ENCODE assay signal across 1 cellular context in the genomic region with DNA sequence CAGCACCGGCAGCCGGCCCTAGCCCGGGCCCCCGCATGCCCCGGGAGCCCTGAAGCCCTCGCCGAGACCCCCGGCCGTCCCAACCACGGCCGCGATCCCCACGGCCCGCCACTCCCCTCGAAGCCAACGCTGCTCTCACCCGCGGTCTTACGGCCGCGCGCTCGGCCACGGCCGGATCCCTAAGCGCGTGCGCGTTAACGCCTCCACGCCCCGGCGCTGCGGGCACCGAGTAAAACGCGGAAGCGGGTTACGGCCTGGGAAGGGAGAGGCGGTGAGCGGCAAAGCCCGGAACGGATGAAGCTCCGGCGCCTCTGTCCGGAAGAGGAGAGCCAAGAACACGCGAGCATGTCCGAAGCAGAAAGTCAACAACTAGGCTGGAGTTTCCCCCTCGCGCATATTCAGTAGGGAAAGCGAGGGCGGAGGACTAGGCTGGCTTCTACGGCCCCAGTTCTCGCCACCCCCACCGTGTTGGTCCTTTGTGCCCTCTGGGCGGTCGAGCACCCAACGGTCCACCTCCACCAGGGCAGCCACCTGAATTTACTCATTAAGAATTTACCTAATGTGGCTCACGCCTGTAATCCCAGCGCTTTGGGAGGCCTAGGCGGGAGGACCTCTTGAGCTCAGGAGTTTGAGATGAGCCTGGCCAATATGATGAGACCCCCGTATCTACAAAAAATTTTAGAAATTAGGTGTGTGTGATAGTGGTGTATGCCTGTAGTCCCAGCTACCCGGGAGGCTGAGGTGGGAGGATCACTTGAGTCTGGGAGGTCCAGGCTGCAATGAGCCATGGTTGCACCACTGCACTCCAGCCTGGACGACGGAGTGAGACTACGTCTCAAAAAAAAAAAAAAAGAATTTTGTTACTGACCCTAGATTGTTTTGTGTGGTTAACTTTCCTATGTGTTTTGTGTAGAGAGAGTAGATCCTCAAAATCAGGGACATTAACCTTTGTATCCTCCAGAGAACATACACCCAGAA.
TF ChIP-seq lines count a peak whose summit lies in the region.

Gene KANSL3 (minus strand): TSS at position 169 of the 978 bp plus-strand sequence. CDS start 1,177 bp downstream, outside the sequence.

TF ChIP-seq in K562, 482 proteins besides CTCF, POLR2A, EP300 and RAD21 (continued from another document and continues in another):
- TF ChIP-seq PBX2 (CRISPR knock-in tag; IDR thresholded peaks at IDR 0.05; ENCODE audit: low read depth) (no peak), PBX2 (tag; conservative IDR thresholded peaks at IDR 0.05; ENCODE audit: low read depth) (no peak), ZNF445 (CRISPR knock-in tag; IDR thresholded peaks at IDR 0.05; ENCODE audit: low read depth) (no peak), THRA (IDR thresholded peaks at IDR 0.05) (no peak), SMARCA5 (IDR thresholded peaks at IDR 0.05) (no peak), JUND (IDR thresholded peaks at IDR 0.05; ENCODE audit: borderline replicate concordance, low read depth, low read length) (peak; percentile 82), JUND (tag; IDR thresholded peaks at IDR 0.05; ENCODE audit: borderline replicate concordance, low read depth, low read length) (peak; percentile 27; the same call in 1 of the 3 replicates), FOXJ2 (tag; IDR thresholded peaks at IDR 0.05) (no peak; the same call in 1 of the 2 replicates), BHLHE40 (IDR thresholded peaks at IDR 0.05; ENCODE audit: low read length) (peak; percentile 61), NCOA2 (IDR thresholded peaks at IDR 0.05; ENCODE audit: partially characterized antibody in 2 of 2) (no peak), ZNF165 (CRISPR knock-in tag; IDR thresholded peaks at IDR 0.05; ENCODE audit: borderline replicate concordance) (no peak), ZBED1 (IDR thresholded peaks at IDR 0.05) (no peak), ESRRA (IDR thresholded peaks at IDR 0.05; ENCODE audit: borderline replicate concordance, low read depth) (peak; percentile 56; the same call in 1 of the 2 replicates), NRF1 (conservative IDR thresholded peaks at IDR 0.05 in 1 of 2, IDR thresholded peaks at IDR 0.05 in 1 of 2) (peak; percentile 88 to 91), HDGF (IDR thresholded peaks at IDR 0.05) (no peak), TCFL5 (CRISPR knock-in tag; conservative IDR thresholded peaks at IDR 0.05) (0 out of 2 replicates have a peak, but pooled peaks have one; percentile 17), ZNF146 (CRISPR knock-in tag; IDR thresholded peaks at IDR 0.05; ENCODE audit: unreplicated experiment) (no peak), DNMT1 (IDR thresholded peaks at IDR 0.05) (no peak), SMC3 (conservative IDR thresholded peaks at IDR 0.05; ENCODE audit: insufficient read depth, low read depth, low read length) (no peak), YY1 (IDR thresholded peaks at IDR 0.05; ENCODE audit: borderline replicate concordance in 1 of 3, control insufficient read depth in 1 of 3, extremely low read depth in 1 of 3, insufficient read depth in 3 of 3, insufficient read length in 1 of 3, insufficient replicate concordance in 2 of 3, low read depth in 1 of 3, low read length in 2 of 3) (peak in 2 of 3 experiments; percentile 80 to 87), TAF1 (IDR thresholded peaks at IDR 0.05; ENCODE audit: control insufficient read depth, extremely low read depth, insufficient read depth, low read length, severe bottlenecking) (peak; percentile 82), ZNF134 (CRISPR knock-in tag; conservative IDR thresholded peaks at IDR 0.05) (no peak), HDAC2 (IDR thresholded peaks at IDR 0.05) (peak; percentile 44; the same call in 1 of the 2 replicates), KHSRP (IDR thresholded peaks at IDR 0.05) (no peak), KLF6 (CRISPR knock-in tag; IDR thresholded peaks at IDR 0.05; ENCODE audit: borderline replicate concordance) (peak; percentile 79; the same call in 1 of the 2 replicates), RBM39 (optimal IDR thresholded peaks at IDR 0.05; ENCODE audit: low read depth, low read length) (peak; percentile 92), ZNF507 (tag; conservative IDR thresholded peaks at IDR 0.05) (no peak), POLR2AphosphoS2 (IDR thresholded peaks at IDR 0.05; ENCODE audit: low read length) (no peak), ATF7 (IDR thresholded peaks at IDR 0.05) (peak; percentile 82), SNRNP70 (optimal IDR thresholded peaks at IDR 0.05; ENCODE audit: low read depth, low read length) (no peak), ZNF263 (CRISPR knock-in tag; IDR thresholded peaks at IDR 0.05; ENCODE audit: borderline replicate concordance) (no peak), TCF3 (CRISPR knock-in tag; IDR thresholded peaks at IDR 0.05) (no peak), NFE2L1 (tag; IDR thresholded peaks at IDR 0.05; ENCODE audit: borderline replicate concordance, low read depth) (no peak), ZNF785 (CRISPR knock-in tag; IDR thresholded peaks at IDR 0.05) (no peak), TFAM (CRISPR knock-in tag; conservative IDR thresholded peaks at IDR 0.05) (no peak), FIP1L1 (IDR thresholded peaks at IDR 0.05; ENCODE audit: low read depth, low read length, poor library complexity, severe bottlenecking) (peak; percentile 98), ZNF121 (CRISPR knock-in tag; conservative IDR thresholded peaks at IDR 0.05) (no peak; the same call in 1 of the 2 replicates)
- TF ChIP-seq, protein P1, sequence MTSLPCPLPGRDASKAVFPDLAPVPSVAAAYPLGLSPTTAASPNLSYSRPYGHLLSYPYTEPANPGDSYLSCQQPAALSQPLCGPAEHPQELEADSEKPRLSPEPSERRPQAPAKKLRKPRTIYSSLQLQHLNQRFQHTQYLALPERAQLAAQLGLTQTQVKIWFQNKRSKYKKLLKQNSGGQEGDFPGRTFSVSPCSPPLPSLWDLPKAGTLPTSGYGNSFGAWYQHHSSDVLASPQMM (CRISPR knock-in tag; IDR thresholded peaks at IDR 0.05): no peak
- TF ChIP-seq, protein P2, sequence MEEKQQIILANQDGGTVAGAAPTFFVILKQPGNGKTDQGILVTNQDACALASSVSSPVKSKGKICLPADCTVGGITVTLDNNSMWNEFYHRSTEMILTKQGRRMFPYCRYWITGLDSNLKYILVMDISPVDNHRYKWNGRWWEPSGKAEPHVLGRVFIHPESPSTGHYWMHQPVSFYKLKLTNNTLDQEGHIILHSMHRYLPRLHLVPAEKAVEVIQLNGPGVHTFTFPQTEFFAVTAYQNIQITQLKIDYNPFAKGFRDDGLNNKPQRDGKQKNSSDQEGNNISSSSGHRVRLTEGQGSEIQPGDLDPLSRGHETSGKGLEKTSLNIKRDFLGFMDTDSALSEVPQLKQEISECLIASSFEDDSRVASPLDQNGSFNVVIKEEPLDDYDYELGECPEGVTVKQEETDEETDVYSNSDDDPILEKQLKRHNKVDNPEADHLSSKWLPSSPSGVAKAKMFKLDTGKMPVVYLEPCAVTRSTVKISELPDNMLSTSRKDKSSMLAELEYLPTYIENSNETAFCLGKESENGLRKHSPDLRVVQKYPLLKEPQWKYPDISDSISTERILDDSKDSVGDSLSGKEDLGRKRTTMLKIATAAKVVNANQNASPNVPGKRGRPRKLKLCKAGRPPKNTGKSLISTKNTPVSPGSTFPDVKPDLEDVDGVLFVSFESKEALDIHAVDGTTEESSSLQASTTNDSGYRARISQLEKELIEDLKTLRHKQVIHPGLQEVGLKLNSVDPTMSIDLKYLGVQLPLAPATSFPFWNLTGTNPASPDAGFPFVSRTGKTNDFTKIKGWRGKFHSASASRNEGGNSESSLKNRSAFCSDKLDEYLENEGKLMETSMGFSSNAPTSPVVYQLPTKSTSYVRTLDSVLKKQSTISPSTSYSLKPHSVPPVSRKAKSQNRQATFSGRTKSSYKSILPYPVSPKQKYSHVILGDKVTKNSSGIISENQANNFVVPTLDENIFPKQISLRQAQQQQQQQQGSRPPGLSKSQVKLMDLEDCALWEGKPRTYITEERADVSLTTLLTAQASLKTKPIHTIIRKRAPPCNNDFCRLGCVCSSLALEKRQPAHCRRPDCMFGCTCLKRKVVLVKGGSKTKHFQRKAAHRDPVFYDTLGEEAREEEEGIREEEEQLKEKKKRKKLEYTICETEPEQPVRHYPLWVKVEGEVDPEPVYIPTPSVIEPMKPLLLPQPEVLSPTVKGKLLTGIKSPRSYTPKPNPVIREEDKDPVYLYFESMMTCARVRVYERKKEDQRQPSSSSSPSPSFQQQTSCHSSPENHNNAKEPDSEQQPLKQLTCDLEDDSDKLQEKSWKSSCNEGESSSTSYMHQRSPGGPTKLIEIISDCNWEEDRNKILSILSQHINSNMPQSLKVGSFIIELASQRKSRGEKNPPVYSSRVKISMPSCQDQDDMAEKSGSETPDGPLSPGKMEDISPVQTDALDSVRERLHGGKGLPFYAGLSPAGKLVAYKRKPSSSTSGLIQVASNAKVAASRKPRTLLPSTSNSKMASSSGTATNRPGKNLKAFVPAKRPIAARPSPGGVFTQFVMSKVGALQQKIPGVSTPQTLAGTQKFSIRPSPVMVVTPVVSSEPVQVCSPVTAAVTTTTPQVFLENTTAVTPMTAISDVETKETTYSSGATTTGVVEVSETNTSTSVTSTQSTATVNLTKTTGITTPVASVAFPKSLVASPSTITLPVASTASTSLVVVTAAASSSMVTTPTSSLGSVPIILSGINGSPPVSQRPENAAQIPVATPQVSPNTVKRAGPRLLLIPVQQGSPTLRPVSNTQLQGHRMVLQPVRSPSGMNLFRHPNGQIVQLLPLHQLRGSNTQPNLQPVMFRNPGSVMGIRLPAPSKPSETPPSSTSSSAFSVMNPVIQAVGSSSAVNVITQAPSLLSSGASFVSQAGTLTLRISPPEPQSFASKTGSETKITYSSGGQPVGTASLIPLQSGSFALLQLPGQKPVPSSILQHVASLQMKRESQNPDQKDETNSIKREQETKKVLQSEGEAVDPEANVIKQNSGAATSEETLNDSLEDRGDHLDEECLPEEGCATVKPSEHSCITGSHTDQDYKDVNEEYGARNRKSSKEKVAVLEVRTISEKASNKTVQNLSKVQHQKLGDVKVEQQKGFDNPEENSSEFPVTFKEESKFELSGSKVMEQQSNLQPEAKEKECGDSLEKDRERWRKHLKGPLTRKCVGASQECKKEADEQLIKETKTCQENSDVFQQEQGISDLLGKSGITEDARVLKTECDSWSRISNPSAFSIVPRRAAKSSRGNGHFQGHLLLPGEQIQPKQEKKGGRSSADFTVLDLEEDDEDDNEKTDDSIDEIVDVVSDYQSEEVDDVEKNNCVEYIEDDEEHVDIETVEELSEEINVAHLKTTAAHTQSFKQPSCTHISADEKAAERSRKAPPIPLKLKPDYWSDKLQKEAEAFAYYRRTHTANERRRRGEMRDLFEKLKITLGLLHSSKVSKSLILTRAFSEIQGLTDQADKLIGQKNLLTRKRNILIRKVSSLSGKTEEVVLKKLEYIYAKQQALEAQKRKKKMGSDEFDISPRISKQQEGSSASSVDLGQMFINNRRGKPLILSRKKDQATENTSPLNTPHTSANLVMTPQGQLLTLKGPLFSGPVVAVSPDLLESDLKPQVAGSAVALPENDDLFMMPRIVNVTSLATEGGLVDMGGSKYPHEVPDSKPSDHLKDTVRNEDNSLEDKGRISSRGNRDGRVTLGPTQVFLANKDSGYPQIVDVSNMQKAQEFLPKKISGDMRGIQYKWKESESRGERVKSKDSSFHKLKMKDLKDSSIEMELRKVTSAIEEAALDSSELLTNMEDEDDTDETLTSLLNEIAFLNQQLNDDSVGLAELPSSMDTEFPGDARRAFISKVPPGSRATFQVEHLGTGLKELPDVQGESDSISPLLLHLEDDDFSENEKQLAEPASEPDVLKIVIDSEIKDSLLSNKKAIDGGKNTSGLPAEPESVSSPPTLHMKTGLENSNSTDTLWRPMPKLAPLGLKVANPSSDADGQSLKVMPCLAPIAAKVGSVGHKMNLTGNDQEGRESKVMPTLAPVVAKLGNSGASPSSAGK (IDR thresholded peaks at IDR 0.05): peak; percentile 87
- TF ChIP-seq, protein P3, sequence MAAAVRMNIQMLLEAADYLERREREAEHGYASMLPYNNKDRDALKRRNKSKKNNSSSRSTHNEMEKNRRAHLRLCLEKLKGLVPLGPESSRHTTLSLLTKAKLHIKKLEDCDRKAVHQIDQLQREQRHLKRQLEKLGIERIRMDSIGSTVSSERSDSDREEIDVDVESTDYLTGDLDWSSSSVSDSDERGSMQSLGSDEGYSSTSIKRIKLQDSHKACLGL (CRISPR knock-in tag; IDR thresholded peaks at IDR 0.05; ENCODE audit: borderline replicate concordance, poor library complexity, severe bottlenecking): peak; percentile 38
- TF ChIP-seq, protein P4, sequence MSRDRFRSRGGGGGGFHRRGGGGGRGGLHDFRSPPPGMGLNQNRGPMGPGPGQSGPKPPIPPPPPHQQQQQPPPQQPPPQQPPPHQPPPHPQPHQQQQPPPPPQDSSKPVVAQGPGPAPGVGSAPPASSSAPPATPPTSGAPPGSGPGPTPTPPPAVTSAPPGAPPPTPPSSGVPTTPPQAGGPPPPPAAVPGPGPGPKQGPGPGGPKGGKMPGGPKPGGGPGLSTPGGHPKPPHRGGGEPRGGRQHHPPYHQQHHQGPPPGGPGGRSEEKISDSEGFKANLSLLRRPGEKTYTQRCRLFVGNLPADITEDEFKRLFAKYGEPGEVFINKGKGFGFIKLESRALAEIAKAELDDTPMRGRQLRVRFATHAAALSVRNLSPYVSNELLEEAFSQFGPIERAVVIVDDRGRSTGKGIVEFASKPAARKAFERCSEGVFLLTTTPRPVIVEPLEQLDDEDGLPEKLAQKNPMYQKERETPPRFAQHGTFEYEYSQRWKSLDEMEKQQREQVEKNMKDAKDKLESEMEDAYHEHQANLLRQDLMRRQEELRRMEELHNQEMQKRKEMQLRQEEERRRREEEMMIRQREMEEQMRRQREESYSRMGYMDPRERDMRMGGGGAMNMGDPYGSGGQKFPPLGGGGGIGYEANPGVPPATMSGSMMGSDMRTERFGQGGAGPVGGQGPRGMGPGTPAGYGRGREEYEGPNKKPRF (IDR thresholded peaks at IDR 0.05; ENCODE audit: low read depth, low read length): no peak
